ENCODE assay signal across 18 cellular contexts in genomic region chr2:127146820-127147502, GRCh38. TPM values are rescaled to one million over a fixed set of nuclear protein-coding genes. Genes with fewer than 3 reads are reported as not detected.
A peak's percentile ranks its signal among the peaks of the same experiment; 100 is the strongest.
DNase-seq lines count a peak whose midpoint lies in the region; ATAC-seq, FAIRE-seq and TF ChIP-seq lines count a peak whose summit lies in the region.
"Had no signal": no experiment of that assay in that cellular context is flagged by ENCODE, and none has a peak within 500 bp of the region (broad histone marks: within the 10 kb centered on the region; RNA-seq: fewer than 3 reads in every experiment).

No MANE protein-coding gene starts in this region.

- H3K9me3 ChIP-seq in astrocyte (ENCODE audit: insufficient read depth, low read depth, low read length), result peaks cover 3% of the 10 kb centered on the region
- H3K9me3 ChIP-seq: HAP-1 had no signal

- H3K36me3 ChIP-seq in astrocyte (ENCODE audit: insufficient read depth, low read length), result no peaks in the 10 kb centered on the region
- H3K36me3 ChIP-seq: HAP-1 had no signal

- no peak overlapping the region for H3K4me3 Mint-ChIP-seq in astrocyte (ENCODE audit: unreplicated experiment)
- H3K4me3 Mint-ChIP-seq: CD4-positive, alpha-beta T cell; natural killer cell treated with Interleukin-12 subunit alpha and Interleukin-12 subunit beta and Interleukin-15 and Interleukin-18, amount 100 ng/mL, for 72 hours; WTC11 had no signal

- H2AFZ ChIP-seq in astrocyte (ENCODE audit: low read depth, low read length), result peak overlapping the region; percentile 35

- peak overlapping the region; percentile 24 for H3K4me2 ChIP-seq in astrocyte (ENCODE audit: low read length)

- TF ChIP-seq CTCF in astrocyte (IDR thresholded peaks at IDR 0.05; ENCODE audit: insufficient read depth, low read depth, low read length), result no peak

- peaks cover 5% of the 10 kb centered on the region for H3K9me3 Mint-ChIP-seq in astrocyte (ENCODE audit: unreplicated experiment)
- H3K9me3 Mint-ChIP-seq: CD4-positive, alpha-beta T cell; natural killer cell treated with Interleukin-12 subunit alpha and Interleukin-12 subunit beta and Interleukin-15 and Interleukin-18, amount 100 ng/mL, for 72 hours had no signal

- TF ChIP-seq POLR2A in erythroblast (IDR thresholded peaks at IDR 0.05; ENCODE audit: low read length), result no peak

- peak overlapping the region; percentile 28 for H3K9ac ChIP-seq in astrocyte (ENCODE audit: low read length)

- H3K4me1 Mint-ChIP-seq in astrocyte (ENCODE audit: low read depth, unreplicated experiment), result peaks cover 32% of the 10 kb centered on the region

- H3K4me1 ChIP-seq in astrocyte (ENCODE audit: insufficient read depth, low read length), result peaks cover 44% of the 10 kb centered on the region
- H3K4me1 ChIP-seq: HAP-1 had no signal

- peaks cover 2% of the 10 kb centered on the region for H3K36me3 Mint-ChIP-seq in astrocyte (ENCODE audit: low read depth, unreplicated experiment)
- H3K36me3 Mint-ChIP-seq: natural killer cell treated with Interleukin-12 subunit alpha and Interleukin-12 subunit beta and Interleukin-15 and Interleukin-18, amount 100 ng/mL, for 72 hours had no signal

- peak; percentile 84 for FAIRE-seq in astrocyte (lab: Jason Lieb, UNC)
- FAIRE-seq: GM12892 had no signal

- H3K27ac ChIP-seq in astrocyte (ENCODE audit: low read depth, low read length) (peak overlapping the region; percentile 30), temporal lobe (ENCODE audit: low read depth, low read length) (peak overlapping the region; percentile 84)

- H4K20me1 ChIP-seq in astrocyte (ENCODE audit: insufficient read depth, low read length), result no peaks in the 10 kb centered on the region

- H3K79me2 ChIP-seq in astrocyte (ENCODE audit: insufficient read depth, low read length), result no peaks in the 10 kb centered on the region

- no peak for ATAC-seq in HG03457 (IDR thresholded peaks at IDR 0.05; ENCODE audit: unreplicated experiment)
- ATAC-seq: natural killer cell treated with Interleukin-12 subunit alpha and Interleukin-12 subunit beta and Interleukin-15 and Interleukin-18, amount 100 ng/mL, for 72 hours had no signal

- H3K27me3 Mint-ChIP-seq in astrocyte (ENCODE audit: low read depth, unreplicated experiment), result no peaks in the 10 kb centered on the region
- H3K27me3 Mint-ChIP-seq: CD4-positive, alpha-beta T cell; natural killer cell treated with Interleukin-12 subunit alpha and Interleukin-12 subunit beta and Interleukin-15 and Interleukin-18, amount 100 ng/mL, for 72 hours had no signal

- no peak overlapping the region for H3K27ac Mint-ChIP-seq in astrocyte (ENCODE audit: unreplicated experiment)
- H3K27ac Mint-ChIP-seq: CD4-positive, alpha-beta T cell; WTC11 had no signal

- no peaks in the 10 kb centered on the region for H3K27me3 ChIP-seq in astrocyte (ENCODE audit: insufficient read depth, low read length)

- peak; percentile 43 for DNase-seq in activated effector memory CD4-positive, alpha-beta T cell treated with anti-CD3 and anti-CD28 coated beads, Interleukin-2, amount 50 U/mL, for 16 hours
- DNase-seq in activated effector memory CD4-positive, alpha-beta T cell treated with Interleukin-2 at 50 U/mL for 16 hours, result no peak
- DNase-seq in astrocyte (ENCODE audit: low read depth), result peak; percentile 23
- DNase-seq in kidney tubule cell (ENCODE audit: low spot score), result peak; percentile 6
- no peak for DNase-seq in COLO668 (lab: John Stamatoyannopoulos, UW; ENCODE audit: unreplicated experiment)
- no peak for DNase-seq in erythroblast (lab: John Stamatoyannopoulos, UW)
- DNase-seq: CD4-positive, alpha-beta T cell; effector CD4-positive, alpha-beta T cell; NCI-H1930; NCI-H524 treated with DMSO at 0.1 percent for 48 hours; stimulated activated CD4-positive, alpha-beta T cell treated with anti-CD3 and anti-CD28 coated beads, Interleukin-2, amount 100 ng/mL, for 24 hours had no signal

- no peak overlapping the region for H3K4me3 ChIP-seq in astrocyte (ENCODE audit: insufficient read depth, low read depth, low read length)
- H3K4me3 ChIP-seq: HAP-1, lung had no signal

RNA-seq across cellular contexts. Expression of gene BIN1, which starts 40.0 kb away (rescaled TPM):
- total RNA-seq in astrocyte (50.2 and 51.0 TPM in 2 replicates), temporal lobe (42.8 TPM)

Comparison
In these comparisons a context has a peak if more than half of its experiments do, and no peak if none do; other contexts are left out.
1. DNase-seq: peak in activated effector memory CD4-positive, alpha-beta T cell treated with anti-CD3 and anti-CD28 coated beads, Interleukin-2, amount 50 U/mL, for 16 hours (single experiment), astrocyte (single experiment) and kidney tubule cell (single experiment); none in activated effector memory CD4-positive, alpha-beta T cell treated with Interleukin-2 at 50 U/mL for 16 hours (single experiment), COLO668 (single experiment) and erythroblast (0 of 2).